1 cellular context compared by ENCODE assay signal in genomic region chr6:170552765-170553685, GRCh38.
TF ChIP-seq lines count a peak whose summit lies in the region.

TSS of gene PSMB1 (minus strand) at chr6:170553307. CDS start at chr6:170553242, 65 bp downstream.

TF ChIP-seq in H1, 55 proteins besides CTCF, POLR2A, EP300 and RAD21 (continued from another document):
- TF ChIP-seq CHD7 (IDR thresholded peaks at IDR 0.05; ENCODE audit: insufficient replicate concordance, low read length) (no peak), JUN (IDR thresholded peaks at IDR 0.05; ENCODE audit: low read depth, low read length) (no peak), CREB1 (IDR thresholded peaks at IDR 0.05) (peak; percentile 91), NRF1 (IDR thresholded peaks at IDR 0.05; ENCODE audit: low read depth, low read length) (no peak), E2F6 (IDR thresholded peaks at IDR 0.05) (0 out of 2 replicates have a peak, but pooled peaks have one; percentile 23), NANOG (IDR thresholded peaks at IDR 0.05; ENCODE audit: insufficient read depth, low read depth, low read length, poor library complexity, severe bottlenecking) (no peak), CBX5 (IDR thresholded peaks at IDR 0.05; ENCODE audit: low read depth, low read length) (no peak), TCF12 (IDR thresholded peaks at IDR 0.05; ENCODE audit: low read depth, low read length) (no peak), POU5F1 (IDR thresholded peaks at IDR 0.05; ENCODE audit: low read depth, low read length) (no peak), GTF2F1 (IDR thresholded peaks at IDR 0.05; ENCODE audit: borderline replicate concordance, low read depth, low read length) (no peak), EGR1 (IDR thresholded peaks at IDR 0.05; ENCODE audit: borderline replicate concordance, low read depth, low read length) (no peak), MAX (IDR thresholded peaks at IDR 0.05) (peak; percentile 60; the same call in 1 of the 2 replicates), RXRA (IDR thresholded peaks at IDR 0.05; ENCODE audit: insufficient read depth, low read depth, low read length) (no peak), SRF (IDR thresholded peaks at IDR 0.05; ENCODE audit: low read depth, low read length) (no peak), CTBP2 (IDR thresholded peaks at IDR 0.05; ENCODE audit: borderline replicate concordance, insufficient read depth, insufficient read length, low read length) (no peak), RFX5 (IDR thresholded peaks at IDR 0.05; ENCODE audit: borderline replicate concordance, low read depth, low read length) (no peak), KDM1A (IDR thresholded peaks at IDR 0.05; ENCODE audit: borderline replicate concordance, low read length) (no peak), BRCA1 (IDR thresholded peaks at IDR 0.05; ENCODE audit: low read depth, low read length) (no peak), ATF2 (IDR thresholded peaks at IDR 0.05; ENCODE audit: low read length) (0 out of 2 replicates have a peak, but pooled peaks have one; percentile 18), PHF8 (conservative IDR thresholded peaks at IDR 0.05; ENCODE audit: low read depth, low read length) (peak; percentile 96), SUZ12 (IDR thresholded peaks at IDR 0.05; ENCODE audit: low read length) (no peak), TBP (IDR thresholded peaks at IDR 0.05; ENCODE audit: low read depth, low read length) (peak; percentile 93), TAF7 (optimal IDR thresholded peaks at IDR 0.05; ENCODE audit: borderline replicate concordance, low read depth, low read length) (peak; percentile 24), RNF2 (IDR thresholded peaks at IDR 0.05; ENCODE audit: borderline replicate concordance, low read depth, low read length, missing control alignments, poor library complexity, severe bottlenecking) (no peak), EZH2 (IDR thresholded peaks at IDR 0.05; ENCODE audit: low read depth, low read length, severe bottlenecking) (no peak), ATF3 (IDR thresholded peaks at IDR 0.05; ENCODE audit: insufficient read depth, low read depth, low read length) (no peak), HDAC6 (IDR thresholded peaks at IDR 0.05; ENCODE audit: low read depth, low read length) (no peak), SP4 (IDR thresholded peaks at IDR 0.05; ENCODE audit: low read length) (no peak), JUND (IDR thresholded peaks at IDR 0.05; ENCODE audit: low read length) (no peak; the same call in 1 of the 2 replicates), SIRT6 (IDR thresholded peaks at IDR 0.05; ENCODE audit: low read length) (no peak), CHD1 (IDR thresholded peaks at IDR 0.05; ENCODE audit: low read depth, low read length) (no peak; the same call in 1 of the 2 replicates), KDM5A (IDR thresholded peaks at IDR 0.05; ENCODE audit: low read length) (peak; percentile 74; the same call in 1 of the 2 replicates), POLR2AphosphoS5 (IDR thresholded peaks at IDR 0.05; ENCODE audit: low read depth, low read length) (peak; percentile 100), BCL11A (IDR thresholded peaks at IDR 0.05; ENCODE audit: low read depth in 2 of 2, low read length in 2 of 2) (no peak), CEBPB (IDR thresholded peaks at IDR 0.05; ENCODE audit: low read depth, low read length) (peak; percentile 66), BACH1 (IDR thresholded peaks at IDR 0.05; ENCODE audit: low read length) (no peak), SP2 (IDR thresholded peaks at IDR 0.05; ENCODE audit: low read length) (peak; percentile 89), USF2 (IDR thresholded peaks at IDR 0.05; ENCODE audit: low read length) (no peak), ASH2L (IDR thresholded peaks at IDR 0.05; ENCODE audit: low read length) (peak; percentile 70), SIX5 (IDR thresholded peaks at IDR 0.05; ENCODE audit: low read depth, low read length) (no peak), MAFK (IDR thresholded peaks at IDR 0.05; ENCODE audit: low read depth, low read length) (peak; percentile 54; the same call in 1 of the 2 replicates), SAP30 (IDR thresholded peaks at IDR 0.05; ENCODE audit: insufficient read depth, insufficient replicate concordance, low read length) (no peak), KDM4A (IDR thresholded peaks at IDR 0.05; ENCODE audit: low read depth, low read length, severe bottlenecking) (no peak), TEAD4 (IDR thresholded peaks at IDR 0.05; ENCODE audit: low read depth, low read length) (no peak), YY1 (IDR thresholded peaks at IDR 0.05; ENCODE audit: low read depth, low read length) (peak; percentile 90), SP1 (IDR thresholded peaks at IDR 0.05; ENCODE audit: low read depth, low read length) (peak; percentile 30; the same call in 1 of the 2 replicates), GABPA (IDR thresholded peaks at IDR 0.05; ENCODE audit: borderline replicate concordance, insufficient read depth, low read length) (peak; percentile 91), HDAC2 (IDR thresholded peaks at IDR 0.05; ENCODE audit: borderline replicate concordance in 1 of 2, low read depth in 2 of 2, low read length in 2 of 2) (no peak), CHD2 (IDR thresholded peaks at IDR 0.05; ENCODE audit: low read length) (peak; percentile 42; the same call in 1 of the 2 replicates), SIN3A (conservative IDR thresholded peaks at IDR 0.05 in 1 of 2, IDR thresholded peaks at IDR 0.05 in 1 of 2; ENCODE audit: low read depth in 1 of 2, low read length in 2 of 2) (peak in 1 of 2 experiments; percentile 91; a peak in 2 of 4 replicates), CBX8 (IDR thresholded peaks at IDR 0.05; ENCODE audit: borderline replicate concordance, low read depth, low read length) (no peak), TAF1 (IDR thresholded peaks at IDR 0.05; ENCODE audit: low read depth, low read length) (peak; percentile 97)
TF ChIP-seq in H1: peak in this region for 19.
